Comparison of ENCODE assay signal across 7 cellular contexts in the genomic region with DNA sequence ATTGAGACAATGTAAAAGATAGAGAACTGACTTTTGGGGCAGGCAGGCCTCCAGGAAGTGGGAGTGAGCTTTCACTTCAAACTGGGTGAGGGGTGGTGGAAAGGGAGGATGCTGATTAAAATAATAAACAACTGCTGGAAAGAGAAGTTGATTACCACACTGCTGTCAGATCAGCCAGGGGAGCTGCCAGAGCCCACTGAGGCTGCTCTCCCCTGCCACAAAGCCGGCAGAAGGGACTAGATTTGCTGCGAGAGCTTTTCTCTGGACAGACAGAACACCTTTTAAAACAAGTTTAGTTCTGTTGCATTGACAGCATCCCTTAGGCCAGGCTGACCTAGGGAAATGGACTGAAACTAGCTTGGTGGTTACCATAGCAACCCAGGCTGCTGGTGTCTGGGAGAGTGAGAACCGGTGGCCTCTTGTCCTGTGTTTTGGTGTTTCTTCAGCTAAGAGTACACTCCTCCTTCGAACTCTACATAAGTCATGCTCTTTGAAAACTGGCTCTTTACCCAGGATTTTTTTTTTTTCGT.
DNase-seq lines count a peak whose midpoint lies in the region; ATAC-seq, FAIRE-seq and TF ChIP-seq lines count a peak whose summit lies in the region.

No MANE protein-coding gene starts in this region.

- H4K20me1 ChIP-seq in K562 (replicated peaks; ENCODE audit: control insufficient read depth, insufficient read depth, low read length): no peaks in the 10 kb centered on the region

- BruUV-seq in K562 (replicated peaks; lab: Mats Ljungman, UMichigan): no TSS peak

- H2AFZ ChIP-seq in K562 (ENCODE audit: low read depth, low read length): no peak overlapping the region

- in situ Hi-C loops in K562 (cut with MboI): no loop called here

- H3K9me3 ChIP-seq in K562 (replicated peaks; ENCODE audit: control insufficient read depth, insufficient read depth, low read depth, low read length): no peaks in the 10 kb centered on the region

- TF ChIP-seq EP300 in K562 (IDR thresholded peaks at IDR 0.05; ENCODE audit: low read length): no peak

- no peaks in the 10 kb centered on the region; a peak in 1 of 5 replicates for H3K4me1 ChIP-seq in K562 (replicated peaks in 1 of 2; ENCODE audit: control insufficient read depth in 2 of 2, insufficient read depth in 2 of 2, low read length in 2 of 2)

- intact Hi-C loops in K562 (cut with micrococcal nuclease): no loop called here
- intact Hi-C loops in posterior vena cava (cut with DNase I): no loop called here

- no peak overlapping the region for H3K9ac ChIP-seq in K562 (ENCODE audit: insufficient read depth in 1 of 2, low read depth in 2 of 2, low read length in 2 of 2)

- TF ChIP-seq CTCF in K562 (IDR thresholded peaks at IDR 0.05 in 2 of 3, conservative IDR thresholded peaks at IDR 0.05 in 1 of 3; ENCODE audit: insufficient read depth in 2 of 3, low read depth in 1 of 3, low read length in 3 of 3): no peak

- H3K27ac ChIP-seq in K562 (ENCODE audit: extremely low read depth, low read depth, low read length): no peak overlapping the region

- CTCF ChIA-PET in K562 (lab: Yijun Ruan, JAX; ENCODE audit: low intra/inter-chr PET ratio): no interaction called here

- H3K4me2 ChIP-seq in K562 (ENCODE audit: insufficient read depth, low read length): no peak overlapping the region

- TF ChIP-seq POLR2A in K562 (conservative IDR thresholded peaks at IDR 0.05): no peak

- POLR2A ChIA-PET in K562 (lab: Yijun Ruan, JAX): interaction anchor here (1.8 kb wide), 1 partner anchor 171 kb away, joined by 3 read pairs; no protein-coding TSS in a partner anchor

- H3K79me2 ChIP-seq in K562 (ENCODE audit: control insufficient read depth, insufficient read depth, low read length): no peaks in the 10 kb centered on the region

- no peaks in the 10 kb centered on the region for H3K36me3 ChIP-seq in K562 (ENCODE audit: control insufficient read depth, insufficient read depth, low read length)

- ATAC-seq in GM21723 (IDR thresholded peaks at IDR 0.05; ENCODE audit: unreplicated experiment): peak; percentile 82
- 0 out of 3 replicates have a peak, but pooled peaks have one; percentile 23 for ATAC-seq in K562

- H3K27me3 ChIP-seq in K562 (ENCODE audit: control insufficient read depth in 2 of 2, insufficient read depth in 2 of 2, low read length in 2 of 2): no peaks in the 10 kb centered on the region

- no peak overlapping the region for H3K4me3 ChIP-seq in K562

- no peaks in the 10 kb centered on the region for H3K9me1 ChIP-seq in K562 (ENCODE audit: control insufficient read depth, insufficient read depth, low read length)

- 10% methylated on average over 5 of the region's 5 CpGs for WGBS in K562 (ENCODE audit: insufficient coverage, low coverage, missing lambda C conversion rate)

- TF ChIP-seq RAD21 in K562 (CRISPR knock-in tag; conservative IDR thresholded peaks at IDR 0.05 in 1 of 2, IDR thresholded peaks at IDR 0.05 in 1 of 2): no peak

- peak; percentile 68 for FAIRE-seq in GM18507 (lab: Jason Lieb, UNC)
- FAIRE-seq in K562 (lab: Jason Lieb, UNC): no peak

- DNase-seq in GM18507 (ENCODE audit: extremely low spot score, insufficient read length, low read depth) (no peak), NCI-H146 treated with DMSO at 0.1 percent for 48 hours (lab: John Stamatoyannopoulos, UW; ENCODE audit: unreplicated experiment) (peak; percentile 79), K562 (ENCODE audit: extremely low read depth in 1 of 4, low spot score in 3 of 4) (peak in 1 of 4 experiments; percentile 19), medulla oblongata (ENCODE audit: extremely low spot score) (peak; percentile 34), putamen (ENCODE audit: low spot score) (no peak), posterior vena cava (ENCODE audit: low spot score) (no peak)

TF ChIP-seq in K562, 482 proteins besides CTCF, POLR2A, EP300 and RAD21:
- TF ChIP-seq RFX1 (IDR thresholded peaks at IDR 0.05) (peak; percentile 90), EGR1 (conservative IDR thresholded peaks at IDR 0.05) (no peak)

Comparison
In these comparisons a context has a peak if more than half of its experiments do, and no peak if none do; other contexts are left out.
1. DNase-seq: peak in NCI-H146 treated with DMSO at 0.1 percent for 48 hours (single experiment) and medulla oblongata (single experiment); none in GM18507 (single experiment), putamen (single experiment) and posterior vena cava (single experiment).